8 cellular contexts compared by ENCODE assay signal in the genomic region with DNA sequence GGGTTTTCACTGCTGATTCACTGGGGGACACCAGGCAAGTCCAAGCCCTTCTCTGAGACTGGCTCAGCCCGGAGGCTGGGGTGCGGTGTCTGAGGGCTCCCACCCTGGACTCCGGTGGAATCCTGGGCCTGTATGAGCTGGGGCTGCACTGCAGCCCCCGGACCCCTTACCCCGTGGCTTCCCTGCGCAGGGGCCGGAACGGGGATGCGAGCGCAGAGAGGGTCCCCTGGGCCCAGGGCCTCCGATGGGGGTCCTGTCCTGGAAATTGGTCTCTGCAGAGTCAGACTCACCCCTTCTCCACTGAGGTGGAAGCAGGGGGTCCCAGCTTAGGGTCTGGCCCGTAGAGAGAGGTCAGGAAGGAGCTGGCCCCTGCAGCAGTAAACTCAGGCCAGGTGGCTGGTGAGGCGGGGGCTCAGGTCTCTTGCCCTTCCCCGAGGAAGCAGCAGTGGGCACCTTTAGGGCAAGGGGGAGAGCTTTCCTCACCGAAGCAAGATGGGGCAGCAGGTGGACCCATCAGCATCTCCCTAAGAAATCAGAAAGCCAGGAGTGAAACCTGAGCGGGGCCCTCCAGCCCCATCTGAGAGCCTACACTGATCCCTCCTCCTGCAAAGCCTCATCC. TPM values are rescaled to one million over a fixed set of nuclear protein-coding genes. Genes with fewer than 3 reads are reported as not detected.
DNase-seq lines count a peak whose midpoint lies in the region; ATAC-seq and TF ChIP-seq lines count a peak whose summit lies in the region.

No MANE protein-coding gene starts in this region.

- no peak overlapping the region for H3K27ac Mint-ChIP-seq in activated T-helper 1 cell treated with anti-CD3 and anti-CD28 coated beads, Interleukin-12 subunit alpha, Interleukin-12 subunit beta, Interleukin-2, Interleukin-4 antibody, amounts not matched to agents 30 ng/mL and 10 ng/mL and 1 ng/mL, durations not matched to agents 14 hours and 24 hours and 36 hours
- no peak overlapping the region for H3K27ac Mint-ChIP-seq in stimulated activated effector memory CD8-positive, alpha-beta T cell treated with anti-CD3 and anti-CD28 coated beads, Interleukin-12 subunit alpha, Interleukin-12 subunit beta, amount 100 ng/mL, for 72 hours

- H3K9me3 ChIP-seq in HUES6 (ENCODE audit: control insufficient read depth, insufficient read depth, low read depth, low read length) (no peaks in the 10 kb centered on the region), iPS-18a (ENCODE audit: control insufficient read depth, low read depth, low read length) (no peaks in the 10 kb centered on the region), colonic mucosa (no peaks in the 10 kb centered on the region)

- H3K4me3 ChIP-seq in HUES6 (ENCODE audit: low read depth, low read length) (peak overlapping the region; percentile 96), iPS-18a (ENCODE audit: low read length) (peak overlapping the region; percentile 76), colonic mucosa (no peak overlapping the region)

- no peak for TF ChIP-seq CTCF in colonic mucosa (IDR thresholded peaks at IDR 0.05)

- H3K9me3 Mint-ChIP-seq in activated T-helper 1 cell treated with anti-CD3 and anti-CD28 coated beads, Interleukin-12 subunit alpha, Interleukin-12 subunit beta, Interleukin-2, Interleukin-4 antibody, amounts not matched to agents 30 ng/mL and 10 ng/mL and 1 ng/mL, durations not matched to agents 14 hours and 24 hours and 36 hours, result no peaks in the 10 kb centered on the region
- no peaks in the 10 kb centered on the region for H3K9me3 Mint-ChIP-seq in stimulated activated effector memory CD8-positive, alpha-beta T cell treated with anti-CD3 and anti-CD28 coated beads, Interleukin-12 subunit alpha, Interleukin-12 subunit beta, amount 100 ng/mL, for 72 hours

- intact Hi-C loops in activated T-helper 1 cell treated with anti-CD3 and anti-CD28 coated beads, Interleukin-12 subunit alpha, Interleukin-12 subunit beta, Interleukin-2, Interleukin-4 antibody, amounts not matched to agents 30 ng/mL and 10 ng/mL and 1 ng/mL, durations not matched to agents 14 hours and 24 hours and 36 hours (cut with micrococcal nuclease), result loop anchor here (1.0 to 5.0 kb wide), 5 partner anchors 106 to 576 kb away; partner anchors contain the start of genes CACFD1 and REXO4
- intact Hi-C loops in colonic mucosa (cut with DNase I), result loop anchor here (2.0 kb wide), 1 partner anchor 201 kb away; no protein-coding TSS in a partner anchor

- no peak overlapping the region for H3K27ac ChIP-seq in HUES6 (ENCODE audit: low read depth, low read length)
- H3K27ac ChIP-seq in iPS-18a (ENCODE audit: low read length), result no peak overlapping the region
- H3K27ac ChIP-seq in colonic mucosa, result no peak overlapping the region

- no peak for ATAC-seq in stimulated activated effector memory CD8-positive, alpha-beta T cell treated with anti-CD3 and anti-CD28 coated beads, Interleukin-12 subunit alpha, Interleukin-12 subunit beta, amount 100 ng/mL, for 72 hours
- ATAC-seq in GM19395 (IDR thresholded peaks at IDR 0.05; ENCODE audit: unreplicated experiment), result no peak

- H3K4me1 ChIP-seq in HUES6 (ENCODE audit: control insufficient read depth, insufficient read depth, low read length), result peaks cover 26% of the 10 kb centered on the region
- H3K4me1 ChIP-seq in iPS-18a (ENCODE audit: control insufficient read depth, low read depth, low read length), result peaks cover 4% of the 10 kb centered on the region
- peaks cover 8% of the 10 kb centered on the region for H3K4me1 ChIP-seq in colonic mucosa

- H3K36me3 ChIP-seq in HUES6 (ENCODE audit: control insufficient read depth, insufficient read depth, low read length) (no peaks in the 10 kb centered on the region), iPS-18a (ENCODE audit: control insufficient read depth, low read depth, low read length) (no peaks in the 10 kb centered on the region), colonic mucosa (no peaks in the 10 kb centered on the region)

- no peaks in the 10 kb centered on the region for H3K4me1 Mint-ChIP-seq in activated T-helper 1 cell treated with anti-CD3 and anti-CD28 coated beads, Interleukin-12 subunit alpha, Interleukin-12 subunit beta, Interleukin-2, Interleukin-4 antibody, amounts not matched to agents 30 ng/mL and 10 ng/mL and 1 ng/mL, durations not matched to agents 14 hours and 24 hours and 36 hours (ENCODE audit: low read depth)
- H3K4me1 Mint-ChIP-seq in stimulated activated effector memory CD8-positive, alpha-beta T cell treated with anti-CD3 and anti-CD28 coated beads, Interleukin-12 subunit alpha, Interleukin-12 subunit beta, amount 100 ng/mL, for 72 hours, result no peaks in the 10 kb centered on the region

- DNase-seq in activated T-helper 1 cell treated with anti-CD3 and anti-CD28 coated beads, Interleukin-12 subunit alpha, Interleukin-12 subunit beta, Interleukin-2, Interleukin-4 antibody, amounts not matched to agents 30 ng/mL and 10 ng/mL and 1 ng/mL, durations not matched to agents 14 hours and 24 hours and 36 hours (ENCODE audit: low spot score), result no peak
- DNase-seq in stimulated activated effector memory CD8-positive, alpha-beta T cell treated with anti-CD3 and anti-CD28 coated beads, Interleukin-12 subunit alpha, Interleukin-12 subunit beta, amount 100 ng/mL, for 72 hours (ENCODE audit: low spot score in 2 of 2), result no peak
- DNase-seq in NCI-H345 (lab: John Stamatoyannopoulos, UW) (no peak), retina (no peak), colonic mucosa (no peak)

- H3K4me3 Mint-ChIP-seq in activated T-helper 1 cell treated with anti-CD3 and anti-CD28 coated beads, Interleukin-12 subunit alpha, Interleukin-12 subunit beta, Interleukin-2, Interleukin-4 antibody, amounts not matched to agents 30 ng/mL and 10 ng/mL and 1 ng/mL, durations not matched to agents 14 hours and 24 hours and 36 hours, result peak overlapping the region; percentile 70
- H3K4me3 Mint-ChIP-seq in stimulated activated effector memory CD8-positive, alpha-beta T cell treated with anti-CD3 and anti-CD28 coated beads, Interleukin-12 subunit alpha, Interleukin-12 subunit beta, amount 100 ng/mL, for 72 hours, result peak overlapping the region; percentile 62

- H3K27me3 ChIP-seq in HUES6 (ENCODE audit: control insufficient read depth, insufficient read depth, low read length) (peaks cover 3% of the 10 kb centered on the region; the same call in 1 of the 2 replicates), iPS-18a (ENCODE audit: control insufficient read depth, insufficient read depth, low read length) (no peaks in the 10 kb centered on the region), colonic mucosa (no peaks in the 10 kb centered on the region)

- H3K9ac ChIP-seq in HUES6 (ENCODE audit: low read length), result peak overlapping the region; percentile 86
- no peak overlapping the region for H3K9ac ChIP-seq in iPS-18a (ENCODE audit: low read length)
- peak overlapping the region in 1 of 2 donors; percentile 93 for H3K9ac ChIP-seq in colonic mucosa (ENCODE audit: low read depth in 2 of 2, low read length in 2 of 2)

- H3K36me3 Mint-ChIP-seq in activated T-helper 1 cell treated with anti-CD3 and anti-CD28 coated beads, Interleukin-12 subunit alpha, Interleukin-12 subunit beta, Interleukin-2, Interleukin-4 antibody, amounts not matched to agents 30 ng/mL and 10 ng/mL and 1 ng/mL, durations not matched to agents 14 hours and 24 hours and 36 hours (ENCODE audit: low read depth), result no peaks in the 10 kb centered on the region
- no peaks in the 10 kb centered on the region for H3K36me3 Mint-ChIP-seq in stimulated activated effector memory CD8-positive, alpha-beta T cell treated with anti-CD3 and anti-CD28 coated beads, Interleukin-12 subunit alpha, Interleukin-12 subunit beta, amount 100 ng/mL, for 72 hours

- H3K27me3 Mint-ChIP-seq in activated T-helper 1 cell treated with anti-CD3 and anti-CD28 coated beads, Interleukin-12 subunit alpha, Interleukin-12 subunit beta, Interleukin-2, Interleukin-4 antibody, amounts not matched to agents 30 ng/mL and 10 ng/mL and 1 ng/mL, durations not matched to agents 14 hours and 24 hours and 36 hours (ENCODE audit: insufficient read depth), result peaks cover 19% of the 10 kb centered on the region

RNA-seq across cellular contexts. Expression of gene VAV2, which starts 1.6 kb away (rescaled TPM):
- 5.4 and 5.8 TPM in 2 replicates for total RNA-seq in activated T-helper 1 cell treated with anti-CD3 and anti-CD28 coated beads, Interleukin-12 subunit alpha, Interleukin-12 subunit beta, Interleukin-2, Interleukin-4 antibody, amounts not matched to agents 30 ng/mL and 10 ng/mL and 1 ng/mL, durations not matched to agents 14 hours and 24 hours and 36 hours
- 10 to 100 TPM; 30.7 to 45.1 TPM for total RNA-seq in colonic mucosa

RNA-seq across cellular contexts. Expression of gene BRD3OS, which starts 31.5 kb away (rescaled TPM):
- total RNA-seq in activated T-helper 1 cell treated with anti-CD3 and anti-CD28 coated beads, Interleukin-12 subunit alpha, Interleukin-12 subunit beta, Interleukin-2, Interleukin-4 antibody, amounts not matched to agents 30 ng/mL and 10 ng/mL and 1 ng/mL, durations not matched to agents 14 hours and 24 hours and 36 hours, result 12.3 and 14.5 TPM in 2 replicates
- total RNA-seq in colonic mucosa, result 1 to 10 TPM; 5.2 to 6.9 TPM
